Comparison of ENCODE assay signal across 16 cellular contexts in genomic region chr2:75140288-75140687, GRCh38. TPM values are rescaled to one million over a fixed set of nuclear protein-coding genes. Genes with fewer than 3 reads are reported as not detected.
A peak's percentile ranks its signal among the peaks of the same experiment; 100 is the strongest.
DNase-seq lines count a peak whose midpoint lies in the region; TF ChIP-seq lines count a peak whose summit lies in the region.
"Had no signal": no experiment of that assay in that cellular context is flagged by ENCODE, and none has a peak within 500 bp of the region (broad histone marks: within the 10 kb centered on the region; RNA-seq: fewer than 3 reads in every experiment).

No MANE protein-coding gene starts in this region.

- no peak for TF ChIP-seq POLR2A in suprapubic skin (IDR thresholded peaks at IDR 0.05)

- H3K27ac ChIP-seq in mesenchymal stem cell (ENCODE audit: low read length, poor library complexity, severe bottlenecking) (no peak overlapping the region), suprapubic skin (no peak overlapping the region)
- H3K27ac ChIP-seq: SK-N-MC had no signal

- no peak overlapping the region for H3K14ac ChIP-seq in mesenchymal stem cell (ENCODE audit: low read length in 2 of 2)

- H4K8ac ChIP-seq in mesenchymal stem cell (ENCODE audit: low read length), result no peak overlapping the region

- no peak overlapping the region for H2BK15ac ChIP-seq in mesenchymal stem cell (ENCODE audit: low read depth, poor library complexity, severe bottlenecking)

- H4K91ac ChIP-seq in mesenchymal stem cell (ENCODE audit: low read length), result no peak overlapping the region

- H2AK5ac ChIP-seq in mesenchymal stem cell (ENCODE audit: low read length, severe bottlenecking), result no peak overlapping the region

- no peak overlapping the region for H2BK120ac ChIP-seq in mesenchymal stem cell (ENCODE audit: low read depth, low read length)

- H2BK5ac ChIP-seq in mesenchymal stem cell (ENCODE audit: low read depth, low read length, poor library complexity, severe bottlenecking), result no peak overlapping the region

- no peak overlapping the region for H3K23ac ChIP-seq in mesenchymal stem cell (ENCODE audit: low read length in 2 of 2)

- H2AFZ ChIP-seq in mesenchymal stem cell (ENCODE audit: low read depth, low read length), result no peak overlapping the region

- no peaks in the 10 kb centered on the region for H3K9me3 ChIP-seq in mesenchymal stem cell (ENCODE audit: control insufficient read depth, low read length)
- no peaks in the 10 kb centered on the region for H3K9me3 ChIP-seq in suprapubic skin

- H3K36me3 ChIP-seq in mesenchymal stem cell (ENCODE audit: control insufficient read depth in 1 of 2, insufficient read depth in 2 of 2, low read depth in 1 of 2, low read length in 2 of 2) (no peaks in the 10 kb centered on the region), suprapubic skin (no peaks in the 10 kb centered on the region)

- no peak overlapping the region for H3K9ac ChIP-seq in mesenchymal stem cell (ENCODE audit: low read length)

- H3K79me1 ChIP-seq in mesenchymal stem cell (replicated peaks; ENCODE audit: low read length, poor library complexity, severe bottlenecking), result no peaks in the 10 kb centered on the region

- H3K4me3 ChIP-seq in mesenchymal stem cell (ENCODE audit: insufficient read depth in 1 of 2, low read depth in 1 of 2, low read length in 2 of 2) (no peak overlapping the region), suprapubic skin (no peak overlapping the region)
- H3K4me3 ChIP-seq: SK-N-MC had no signal

- DNase-seq in NCI-H510A treated with DMSO at 0.1 percent for 48 hours (lab: John Stamatoyannopoulos, UW) (peak; percentile 29), NCI-H510A (lab: John Stamatoyannopoulos, UW) (no peak), HT1080 (ENCODE audit: low read depth) (peak; percentile 14), NCI-H69 (lab: John Stamatoyannopoulos, UW) (peak; percentile 1), mesenchymal stem cell (peak; percentile 28), suprapubic skin (ENCODE audit: low spot score in 2 of 2) (no peak), SHP77 treated with DMSO at 0.1 percent for 48 hours (lab: John Stamatoyannopoulos, UW) (no peak)
- no peak for DNase-seq in activated CD4-positive, alpha-beta T cell treated with anti-CD3 and anti-CD28 coated beads, Interleukin-2, amount 50 U/mL, for 1 hour
- DNase-seq: AML-193, Karpas-422, MV-4-11, NCI-H1694 treated with DMSO at 0.1 percent for 48 hours, NCI-H526, PC-3, T-helper 1 cell had no signal

- H3K18ac ChIP-seq in mesenchymal stem cell (ENCODE audit: low read depth in 1 of 2, low read length in 2 of 2), result no peak overlapping the region

- TF ChIP-seq EP300 in suprapubic skin (IDR thresholded peaks at IDR 0.05), result no peak

- H3K4me1 ChIP-seq in mesenchymal stem cell (ENCODE audit: control insufficient read depth, insufficient read depth, low read depth, low read length) (no peaks in the 10 kb centered on the region), suprapubic skin (no peaks in the 10 kb centered on the region)

- H3K27me3 ChIP-seq in mesenchymal stem cell (ENCODE audit: control insufficient read depth in 1 of 2, insufficient read depth in 1 of 2, low read length in 2 of 2) (peaks cover 5 to 6% of the 10 kb centered on the region in 2 experiments), suprapubic skin (no peaks in the 10 kb centered on the region)

- H3K4me2 ChIP-seq in mesenchymal stem cell (ENCODE audit: low read length, poor library complexity, severe bottlenecking), result no peak overlapping the region

- 25% methylated on average over 1 of the region's 1 CpG for WGBS in mesenchymal stem cell
- WGBS in suprapubic skin, result 10% methylated on average over 1 of the region's 1 CpG

- H3K4ac ChIP-seq in mesenchymal stem cell (ENCODE audit: low read depth in 1 of 2, low read length in 2 of 2), result no peak overlapping the region

- no peak overlapping the region for H2BK12ac ChIP-seq in mesenchymal stem cell (ENCODE audit: low read length in 2 of 2)

- no peak for TF ChIP-seq CTCF in suprapubic skin (IDR thresholded peaks at IDR 0.05)

RNA-seq across cellular contexts. Expression of gene TACR1, which starts 59.0 kb away (rescaled TPM):
- not detected in 2 replicates for total RNA-seq in HT1080 (2014; rRNA removed; shearing (Covaris generic))
- not detected in 2 replicates for polyA plus RNA-seq in HT1080 (2015; cell fraction: cytosol; rRNA removed)
- not detected in 2 replicates for polyA plus RNA-seq in HT1080 (2015; cell fraction: nucleus; rRNA removed)
- polyA plus RNA-seq in mesenchymal stem cell (2013, experiment 1 of 2), result 0.06 TPM
- polyA plus RNA-seq in mesenchymal stem cell (2013, experiment 2 of 2), result 0.11 TPM
- total RNA-seq in suprapubic skin, result 1 to 10 TPM in 2 of 4 donors, under 1 TPM in 2; 0.55 to 4.8 (median 2.4) TPM
- total RNA-seq: PC-3 had no signal

Comparison
In these comparisons a context has a peak if more than half of its experiments do, and no peak if none do; other contexts are left out.
1. DNase-seq: peak in NCI-H510A treated with DMSO at 0.1 percent for 48 hours (single experiment), HT1080 (single experiment), NCI-H69 (single experiment) and mesenchymal stem cell (single experiment); none in NCI-H510A (single experiment), suprapubic skin (0 of 2), activated CD4-positive, alpha-beta T cell treated with anti-CD3 and anti-CD28 coated beads, Interleukin-2, amount 50 U/mL, for 1 hour (single experiment) and SHP77 treated with DMSO at 0.1 percent for 48 hours (single experiment).